Comparison of ENCODE assay signal across 12 cellular contexts in the genomic region with DNA sequence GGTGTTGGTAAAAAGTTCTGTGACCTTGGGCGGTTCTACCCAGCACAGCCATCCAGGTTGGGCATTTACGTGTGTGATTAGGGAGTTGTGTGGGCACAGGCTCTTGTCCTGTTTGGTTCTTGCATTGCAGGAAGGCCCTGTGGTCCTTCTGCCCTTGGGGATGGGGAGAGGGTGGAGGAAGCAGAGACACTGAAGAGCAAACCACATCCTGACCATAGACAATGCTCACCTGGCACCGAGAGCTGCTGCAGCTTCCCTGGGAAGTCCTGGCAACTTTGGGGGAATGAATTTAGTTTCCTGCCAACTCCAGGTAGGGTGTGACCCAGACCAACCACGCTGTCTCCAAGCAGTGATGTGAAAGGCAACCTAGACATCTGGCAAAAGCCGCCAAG.
"Had no signal": no experiment of that assay in that cellular context is flagged by ENCODE, and none has a peak within 500 bp of the region (broad histone marks: within the 10 kb centered on the region; RNA-seq: fewer than 3 reads in every experiment).

No MANE protein-coding gene starts in this region.

- H3K4me1 Mint-ChIP-seq: endodermal cell; stimulated activated naive B cell treated with anti-CD40 and anti-IgM and Interleukin-4, amounts not matched to agents 10 μg/mL and 1 μg/mL and 100 μg/mL, for 72 hours had no signal

- H3K9me3 Mint-ChIP-seq: activated naive CD4-positive, alpha-beta T cell treated with anti-CD3 and anti-CD28 coated beads, Interleukin-2, amount 50 U/mL, for 24 hours; activated T-helper 2 cell treated with anti-CD3 and anti-CD28 coated beads, Interferon-gamma antibody, Interleukin-2, Interleukin-4, amounts not matched to agents 10 μg/mL and 5 μg/mL and 100 μg/mL, durations not matched to agents 14 hours and 24 hours and 36 hours; stimulated activated naive B cell treated with anti-CD40 and anti-IgM and Interleukin-4, amounts not matched to agents 10 μg/mL and 1 μg/mL and 100 μg/mL, for 72 hours had no signal

- H3K4me1 ChIP-seq: suprapubic skin had no signal

- H3K36me3 Mint-ChIP-seq: activated naive CD4-positive, alpha-beta T cell treated with anti-CD3 and anti-CD28 coated beads, Interleukin-2, amount 50 U/mL, for 24 hours; stimulated activated naive B cell treated with anti-CD40 and anti-IgM and Interleukin-4, amounts not matched to agents 10 μg/mL and 1 μg/mL and 100 μg/mL, for 72 hours had no signal

- DNase-seq: activated CD4-positive, alpha-beta T cell treated with anti-CD3 and anti-CD28 coated beads, Interleukin-2, amount 50 U/mL, for 4 hours; brain microvascular endothelial cell; endodermal cell; hippocampal formation; stimulated activated naive B cell treated with anti-CD40 and anti-IgM and Interleukin-4, amounts not matched to agents 10 μg/mL and 1 μg/mL and 100 μg/mL, for 72 hours had no signal

- H3K36me3 ChIP-seq: brain microvascular endothelial cell, neutrophil, suprapubic skin had no signal

- ATAC-seq: right cardiac atrium; SK-N-SH treated with all-trans-retinoic acid at 6 μM for 48 hours; stimulated activated naive B cell treated with anti-CD40 and anti-IgM and Interleukin-4, amounts not matched to agents 10 μg/mL and 1 μg/mL and 100 μg/mL, for 72 hours had no signal

- H3K9me3 ChIP-seq: neutrophil, suprapubic skin had no signal

- H3K4me3 Mint-ChIP-seq: activated naive CD4-positive, alpha-beta T cell treated with anti-CD3 and anti-CD28 coated beads, Interleukin-2, amount 50 U/mL, for 24 hours; endodermal cell; stimulated activated naive B cell treated with anti-CD40 and anti-IgM and Interleukin-4, amounts not matched to agents 10 μg/mL and 1 μg/mL and 100 μg/mL, for 72 hours had no signal

- H3K27ac ChIP-seq: brain microvascular endothelial cell, neutrophil, suprapubic skin had no signal

- H3K27ac Mint-ChIP-seq: activated naive CD4-positive, alpha-beta T cell treated with anti-CD3 and anti-CD28 coated beads, Interleukin-2, amount 50 U/mL, for 24 hours; activated T-helper 2 cell treated with anti-CD3 and anti-CD28 coated beads, Interferon-gamma antibody, Interleukin-2, Interleukin-4, amounts not matched to agents 10 μg/mL and 5 μg/mL and 100 μg/mL, durations not matched to agents 14 hours and 24 hours and 36 hours; endodermal cell; stimulated activated naive B cell treated with anti-CD40 and anti-IgM and Interleukin-4, amounts not matched to agents 10 μg/mL and 1 μg/mL and 100 μg/mL, for 72 hours had no signal

- H3K4me3 ChIP-seq: smooth muscle cell, suprapubic skin had no signal
